In genomic region chr2:25056391-25056821, GRCh38 we compare ENCODE assay signal across 26 cellular contexts. TPM values are rescaled to one million over a fixed set of nuclear protein-coding genes. Genes with fewer than 3 reads are reported as not detected.
DNase-seq lines count a peak whose midpoint lies in the region; ATAC-seq and TF ChIP-seq lines count a peak whose summit lies in the region.
"Had no signal": no experiment of that assay in that cellular context is flagged by ENCODE, and none has a peak within 500 bp of the region (broad histone marks: within the 10 kb centered on the region; RNA-seq: fewer than 3 reads in every experiment).

No MANE protein-coding gene starts in this region.

- H3K27ac ChIP-seq in heart left ventricle (peak overlapping the region in 2 of 12 donors; percentile 9 to 25), testis (no peak overlapping the region)
- H3K27ac ChIP-seq: pancreas, thoracic aorta had no signal

- no peaks in the 10 kb centered on the region for H3K9me3 Mint-ChIP-seq in brain
- H3K9me3 Mint-ChIP-seq: activated naive CD4-positive, alpha-beta T cell treated with anti-CD3 and anti-CD28 coated beads, Interleukin-2, amount 50 U/mL, for 24 hours; nephron had no signal

- H3K27ac Mint-ChIP-seq in brain = peak overlapping the region; percentile 15 to 93 (median 90)
- H3K27ac Mint-ChIP-seq: activated naive CD4-positive, alpha-beta T cell treated with anti-CD3 and anti-CD28 coated beads, Interleukin-2, amount 50 U/mL, for 24 hours had no signal

- peak overlapping the region in 3 of 5 experiments; percentile 17 to 60 (median 42) for H3K4me3 Mint-ChIP-seq in brain
- H3K4me3 Mint-ChIP-seq: activated naive CD4-positive, alpha-beta T cell treated with anti-CD3 and anti-CD28 coated beads, Interleukin-2, amount 50 U/mL, for 24 hours; nephron had no signal

- intact Hi-C loops in heart left ventricle (cut with DNase I) (no loop called here), Right ventricle myocardium superior (cut with DNase I) (no loop called here), testis (cut with DNase I; ENCODE audit: low total_unique reads) (no loop called here)

- no peaks in the 10 kb centered on the region for H3K9me3 ChIP-seq in heart left ventricle
- no peaks in the 10 kb centered on the region for H3K9me3 ChIP-seq in testis
- H3K9me3 ChIP-seq: MG63, pancreas, thoracic aorta had no signal

- no peak for TF ChIP-seq CTCF in heart left ventricle (IDR thresholded peaks at IDR 0.05)
- TF ChIP-seq CTCF in brain (conservative IDR thresholded peaks at IDR 0.05) = no peak
- no peak for TF ChIP-seq CTCF in testis (IDR thresholded peaks at IDR 0.05)

- DNase-seq in heart left ventricle = no peak
- DNase-seq in Right ventricle myocardium superior = no peak
- DNase-seq in medulla oblongata (ENCODE audit: extremely low spot score) = peak; percentile 26
- DNase-seq in testis = peak; percentile 15
- no peak for DNase-seq in COR-L47 (lab: John Stamatoyannopoulos, UW)
- DNase-seq: activated CD4-positive, alpha-beta T cell treated with anti-CD3 and anti-CD28 coated beads for 48 hours; activated T-cell treated with anti-CD3 and anti-CD28 coated beads for 4 hours; amniotic stem cell; KG1; kidney; MG63; NCI-H1105; NCI-H1930; NCI-H526 treated with DMSO at 0.1 percent for 48 hours; pancreas; SIG-M5; small intestine; stimulated activated naive CD4-positive, alpha-beta T cell had no signal

- 40 to 63% (median 53%) methylated on average over 4 of the region's 4 CpGs for WGBS in heart left ventricle, 4 donors
- 28 to 55% methylated on average over 4 of the region's 4 CpGs for WGBS in testis, 2 donors

- H3K27me3 Mint-ChIP-seq in brain = no peaks in the 10 kb centered on the region
- H3K27me3 Mint-ChIP-seq: activated naive CD4-positive, alpha-beta T cell treated with anti-CD3 and anti-CD28 coated beads, Interleukin-2, amount 50 U/mL, for 24 hours had no signal

- H3K27me3 ChIP-seq in heart left ventricle (no peaks in the 10 kb centered on the region), testis (no peaks in the 10 kb centered on the region)
- H3K27me3 ChIP-seq: MG63, pancreas had no signal

- H3K4me1 ChIP-seq in heart left ventricle = peaks cover 0 to 26% (median 8%) of the 10 kb centered on the region in 12 donors
- peaks cover 9% of the 10 kb centered on the region for H3K4me1 ChIP-seq in testis
- H3K4me1 ChIP-seq: pancreas had no signal

- H3K36me3 Mint-ChIP-seq in brain = peaks cover 15% of the 10 kb centered on the region
- H3K36me3 Mint-ChIP-seq: activated naive CD4-positive, alpha-beta T cell treated with anti-CD3 and anti-CD28 coated beads, Interleukin-2, amount 50 U/mL, for 24 hours had no signal

- H3K4me3 ChIP-seq in heart left ventricle (no peak overlapping the region), testis (no peak overlapping the region)
- H3K4me3 ChIP-seq: lung, MG63, pancreas, thoracic aorta had no signal

- ATAC-seq in heart left ventricle = peak in 3 of 4 donors; percentile 10 to 35 (median 24)
- no peak for ATAC-seq in Right ventricle myocardium superior (ENCODE audit: poor library complexity)
- no peak for ATAC-seq in GM18520 (IDR thresholded peaks at IDR 0.05; ENCODE audit: unreplicated experiment)
- ATAC-seq in GM19035 (IDR thresholded peaks at IDR 0.05; ENCODE audit: unreplicated experiment) = no peak

- H3K4me1 Mint-ChIP-seq in brain = peaks cover 39% of the 10 kb centered on the region
- H3K4me1 Mint-ChIP-seq: activated naive CD4-positive, alpha-beta T cell treated with anti-CD3 and anti-CD28 coated beads, Interleukin-2, amount 50 U/mL, for 24 hours had no signal

- TF ChIP-seq POLR2A in heart left ventricle (IDR thresholded peaks at IDR 0.05) (no peak), testis (IDR thresholded peaks at IDR 0.05) (no peak)

- H3K36me3 ChIP-seq in heart left ventricle (no peaks in the 10 kb centered on the region), testis (ENCODE audit: low read depth, missing control alignments) (no peaks in the 10 kb centered on the region)
- H3K36me3 ChIP-seq: MG63, pancreas, thoracic aorta had no signal

RNA-seq across cellular contexts. Expression of gene EFR3B, which starts 14.5 kb away (rescaled TPM):
- total RNA-seq in heart left ventricle = 10 to 100 TPM in 1 of 9 donors, 1 to 10 TPM in 8; 4.3 to 13.8 (median 6.3) TPM
- polyA plus RNA-seq in heart left ventricle = 1 to 10 TPM; 1.7 to 1.8 TPM
- total RNA-seq in Right ventricle myocardium superior = 3.8 TPM
- 23.8 TPM for polyA plus RNA-seq in brain (ENCODE audit: insufficient read depth, low read depth, low replicate concordance)
- total RNA-seq in testis = 1 to 10 TPM; 3.6 to 3.7 TPM
- polyA plus RNA-seq in testis (ENCODE audit: insufficient read depth, low read depth, low replicate concordance) = 3.0 TPM
- total RNA-seq: bronchial epithelial cell had no signal

Comparison
In these comparisons a context has a peak if more than half of its experiments do, and no peak if none do; other contexts are left out.
1. ATAC-seq: peak in heart left ventricle (3 of 4); none in Right ventricle myocardium superior (single experiment), GM18520 (single experiment) and GM19035 (single experiment).
2. DNase-seq: peak in medulla oblongata (single experiment) and testis (single experiment); none in heart left ventricle (0 of 5), Right ventricle myocardium superior (single experiment) and COR-L47 (single experiment).